Comparison of ENCODE assay signal across 21 cellular contexts in the genomic region with DNA sequence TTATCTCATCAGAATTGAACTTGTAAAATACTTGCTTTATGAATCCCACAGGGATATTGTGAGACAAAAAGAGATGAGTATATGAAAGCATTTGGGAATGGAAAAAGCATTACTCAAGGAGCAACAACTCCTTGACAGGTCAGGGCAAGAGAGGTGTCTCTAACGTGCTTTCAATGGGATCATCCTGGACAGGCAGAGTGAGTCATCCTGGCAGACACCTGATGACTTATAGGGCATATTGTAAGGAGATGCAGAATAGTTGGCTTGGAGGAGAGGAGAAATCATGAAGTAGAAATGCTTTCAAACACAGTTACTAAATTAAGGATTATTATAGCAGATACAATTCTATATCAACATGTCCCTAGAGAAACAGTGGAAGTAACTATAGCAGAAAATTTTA.
A peak's percentile ranks its signal among the peaks of the same experiment; 100 is the strongest.
DNase-seq lines count a peak whose midpoint lies in the region; ATAC-seq and TF ChIP-seq lines count a peak whose summit lies in the region.
"Had no signal": no experiment of that assay in that cellular context is flagged by ENCODE, and none has a peak within 500 bp of the region (broad histone marks: within the 10 kb centered on the region; RNA-seq: fewer than 3 reads in every experiment).

No MANE protein-coding gene starts in this region.

- DNase-seq in left ventricle myocardium superior (no peak), Right ventricle myocardium superior (no peak), RWPE2 (ENCODE audit: low spot score) (peak; percentile 97), glomerular visceral epithelial cell (ENCODE audit: extremely low spot score) (peak; percentile 47), NCI-H748 (lab: John Stamatoyannopoulos, UW; ENCODE audit: unreplicated experiment) (no peak), anterior cingulate cortex (lab: John Stamatoyannopoulos, UW) (no peak)
- DNase-seq in activated CD4-positive, alpha-beta T cell treated with anti-CD3 and anti-CD28 coated beads for 4 hours = no peak
- DNase-seq: activated CD4-positive, CD25-positive, alpha-beta regulatory T cell; activated CD8-positive, alpha-beta memory T cell treated with anti-CD3 and anti-CD28 coated beads for 24 hours; dorsolateral prefrontal cortex; erythroblast; head of caudate nucleus; NCI-H2029; NCI-H510A; SJCRH30; stimulated activated CD4-positive, alpha-beta T cell treated with anti-CD3 and anti-CD28 coated beads, Interleukin-4, amount 100 ng/mL, for 4 hours; substantia nigra had no signal

- H3K27me3 ChIP-seq in RWPE2 (ENCODE audit: insufficient read depth, poor library complexity, severe bottlenecking) = no peaks in the 10 kb centered on the region
- H3K27me3 ChIP-seq: cardiac muscle cell, dorsolateral prefrontal cortex, SJCRH30 had no signal

- TF ChIP-seq CTCF in RWPE2 (IDR thresholded peaks at IDR 0.05; ENCODE audit: poor library complexity, severe bottlenecking) = no peak

- intact Hi-C loops in left ventricle myocardium superior (cut with micrococcal nuclease) (no loop called here), Right ventricle myocardium superior (cut with DNase I) (no loop called here)

- peak; percentile 43 for ATAC-seq in left ventricle myocardium superior
- ATAC-seq in Right ventricle myocardium superior (ENCODE audit: poor library complexity) = no peak
- ATAC-seq in RWPE2 (ENCODE audit: low read depth) = peak; percentile 94
- no peak for ATAC-seq in GM21528 (IDR thresholded peaks at IDR 0.05; ENCODE audit: low FRiP score, unreplicated experiment)

- no peaks in the 10 kb centered on the region for H3K9me3 ChIP-seq in RWPE2 (ENCODE audit: severe bottlenecking)
- H3K9me3 ChIP-seq: SJCRH30 had no signal

- no peaks in the 10 kb centered on the region for H3K36me3 ChIP-seq in RWPE2 (ENCODE audit: low read depth)
- H3K36me3 ChIP-seq: cardiac muscle cell, SJCRH30 had no signal

- peaks cover 33% of the 10 kb centered on the region for H3K4me1 ChIP-seq in RWPE2 (ENCODE audit: insufficient read depth, poor library complexity, severe bottlenecking)
- H3K4me1 ChIP-seq: SJCRH30 had no signal

- peak overlapping the region; percentile 99 for H3K27ac ChIP-seq in RWPE2 (ENCODE audit: poor library complexity, severe bottlenecking)
- H3K27ac ChIP-seq: cardiac muscle cell, SJCRH30 had no signal

- no peak overlapping the region for H3K4me3 ChIP-seq in RWPE2 (ENCODE audit: severe bottlenecking)
- H3K4me3 ChIP-seq: cardiac muscle cell, dorsolateral prefrontal cortex, lung, SJCRH30, skin epidermis had no signal

Comparison
In these comparisons a context has a peak if more than half of its experiments do, and no peak if none do; other contexts are left out.
1. ATAC-seq: peak in left ventricle myocardium superior (single experiment) and RWPE2 (single experiment); none in Right ventricle myocardium superior (single experiment) and GM21528 (single experiment).
2. DNase-seq: peak in RWPE2 (single experiment) and glomerular visceral epithelial cell (single experiment); none in left ventricle myocardium superior (single experiment), Right ventricle myocardium superior (single experiment), NCI-H748 (single experiment), activated CD4-positive, alpha-beta T cell treated with anti-CD3 and anti-CD28 coated beads for 4 hours (0 of 2) and anterior cingulate cortex (0 of 58).